In genomic region chr11:65652511-65653228, GRCh38 we compare ENCODE assay signal across 1 cellular context.
TF ChIP-seq lines count a peak whose summit lies in the region.

No MANE protein-coding gene starts in this region.

TF ChIP-seq in K562, 482 proteins besides CTCF, POLR2A, EP300 and RAD21 (continued from another document and continues in another):
- TF ChIP-seq FOXA3 (CRISPR knock-in tag; conservative IDR thresholded peaks at IDR 0.05 in 1 of 2, IDR thresholded peaks at IDR 0.05 in 1 of 2) (no peak), CGGBP1 (CRISPR knock-in tag; IDR thresholded peaks at IDR 0.05) (peak; percentile 51; the same call in 1 of the 2 replicates), HMGXB4 (CRISPR knock-in tag; IDR thresholded peaks at IDR 0.05) (0 out of 2 replicates have a peak, but pooled peaks have one; percentile 55), HOMEZ (CRISPR knock-in tag; IDR thresholded peaks at IDR 0.05) (no peak), CCNT2 (IDR thresholded peaks at IDR 0.05; ENCODE audit: borderline replicate concordance, extremely low read depth, insufficient read length, low read depth, low read length) (peak; percentile 92), ASH1L (IDR thresholded peaks at IDR 0.05; ENCODE audit: borderline replicate concordance, low read depth, partially characterized antibody) (no peak), MYBL2 (IDR thresholded peaks at IDR 0.05; ENCODE audit: low read depth) (no peak), MYBL2 (CRISPR knock-in tag; IDR thresholded peaks at IDR 0.05; ENCODE audit: borderline replicate concordance) (no peak), PHB (CRISPR knock-in tag; IDR thresholded peaks at IDR 0.05) (no peak), GATA2 (CRISPR knock-in tag; IDR thresholded peaks at IDR 0.05) (no peak), ELF4 (CRISPR knock-in tag; IDR thresholded peaks at IDR 0.05) (peak; percentile 8; the same call in 1 of the 2 replicates), FOXK1 (CRISPR knock-in tag; IDR thresholded peaks at IDR 0.05; ENCODE audit: borderline replicate concordance) (0 out of 2 replicates have a peak, but pooled peaks have one; percentile 14), ATF7 (IDR thresholded peaks at IDR 0.05) (peak; percentile 82), POLR2H (tag; IDR thresholded peaks at IDR 0.05; ENCODE audit: low read depth) (peak; percentile 81), ZNF197 (CRISPR knock-in tag; IDR thresholded peaks at IDR 0.05; ENCODE audit: low read depth) (no peak), ATF1 (CRISPR knock-in tag; IDR thresholded peaks at IDR 0.05) (no peak), ATF1 (tag; IDR thresholded peaks at IDR 0.05) (peak; percentile 68), SOX6 (IDR thresholded peaks at IDR 0.05) (peak; percentile 65; the same call in 1 of the 2 replicates), SPI1 (IDR thresholded peaks at IDR 0.05; ENCODE audit: borderline replicate concordance, low read depth, low read length) (peak; percentile 65), E4F1 (CRISPR knock-in tag; IDR thresholded peaks at IDR 0.05; ENCODE audit: borderline replicate concordance) (no peak), MTA3 (IDR thresholded peaks at IDR 0.05; ENCODE audit: borderline replicate concordance) (0 out of 2 replicates have a peak, but pooled peaks have one; percentile 70), ELF2 (CRISPR knock-in tag; IDR thresholded peaks at IDR 0.05) (peak; percentile 91), KDM2B (CRISPR knock-in tag; IDR thresholded peaks at IDR 0.05) (0 out of 2 replicates have a peak, but pooled peaks have one; percentile 70), ZNF511 (CRISPR knock-in tag; IDR thresholded peaks at IDR 0.05) (no peak), ZBTB7A (IDR thresholded peaks at IDR 0.05; ENCODE audit: borderline replicate concordance, control insufficient read depth, low read depth, low read length) (peak; percentile 63; the same call in 1 of the 2 replicates), KLF6 (CRISPR knock-in tag; IDR thresholded peaks at IDR 0.05; ENCODE audit: borderline replicate concordance) (no peak), GMEB1 (CRISPR knock-in tag; IDR thresholded peaks at IDR 0.05) (0 out of 2 replicates have a peak, but pooled peaks have one; percentile 24), ELK1 (CRISPR knock-in tag; IDR thresholded peaks at IDR 0.05) (no peak), POLR2B (IDR thresholded peaks at IDR 0.05; ENCODE audit: low read depth, partially characterized antibody) (peak; percentile 90), CTCFL (IDR thresholded peaks at IDR 0.05; ENCODE audit: borderline replicate concordance, insufficient read depth, low read depth, low read length, poor library complexity, severe bottlenecking) (no peak), ZKSCAN1 (IDR thresholded peaks at IDR 0.05; ENCODE audit: low read depth, low read length) (no peak), GTF2A2 (tag; IDR thresholded peaks at IDR 0.05) (no peak), FOXP1 (CRISPR knock-in tag; IDR thresholded peaks at IDR 0.05) (no peak), CSDE1 (IDR thresholded peaks at IDR 0.05) (no peak), HDAC6 (IDR thresholded peaks at IDR 0.05; ENCODE audit: low read depth, low read length) (0 out of 2 replicates have a peak, but pooled peaks have one; percentile 44), BCOR (IDR thresholded peaks at IDR 0.05) (peak; percentile 43; the same call in 1 of the 2 replicates), NFIC (IDR thresholded peaks at IDR 0.05) (peak; percentile 95), ETV1 (tag; conservative IDR thresholded peaks at IDR 0.05; ENCODE audit: low read depth) (peak; percentile 75), PHF20 (IDR thresholded peaks at IDR 0.05; ENCODE audit: partially characterized antibody) (peak; percentile 42), ZNF384 (IDR thresholded peaks at IDR 0.05; ENCODE audit: low read depth, low read length) (no peak), TBP (optimal IDR thresholded peaks at IDR 0.05; ENCODE audit: low read depth, low read length) (peak; percentile 25), NR3C1 (CRISPR knock-in tag; IDR thresholded peaks at IDR 0.05) (no peak), NCOA1 (IDR thresholded peaks at IDR 0.05; ENCODE audit: low read depth) (peak; percentile 61; the same call in 1 of the 2 replicates), SAP30 (IDR thresholded peaks at IDR 0.05; ENCODE audit: borderline replicate concordance, insufficient read depth, low read depth, low read length, poor library complexity, severe bottlenecking) (peak; percentile 25), SMARCE1 (IDR thresholded peaks at IDR 0.05) (no peak), TEAD4 (IDR thresholded peaks at IDR 0.05; ENCODE audit: low read length) (no peak), TEAD4 (CRISPR knock-in tag; IDR thresholded peaks at IDR 0.05; ENCODE audit: borderline replicate concordance) (no peak), ILF3 (IDR thresholded peaks at IDR 0.05; ENCODE audit: borderline replicate concordance) (no peak; the same call in 1 of the 2 replicates), ZNF143 (CRISPR knock-in tag; IDR thresholded peaks at IDR 0.05) (no peak), TSC22D4 (tag; IDR thresholded peaks at IDR 0.05) (no peak), SIN3B (IDR thresholded peaks at IDR 0.05; ENCODE audit: low read depth) (peak; percentile 54; the same call in 1 of the 2 replicates), HLTF (IDR thresholded peaks at IDR 0.05) (peak; percentile 41; the same call in 1 of the 2 replicates), RNF2 (IDR thresholded peaks at IDR 0.05) (0 out of 2 replicates have a peak, but pooled peaks have one; percentile 1), SRF (CRISPR knock-in tag; IDR thresholded peaks at IDR 0.05) (peak in 1 of 2 experiments; percentile 46; a peak in 2 of 4 replicates), E2F1 (CRISPR knock-in tag; IDR thresholded peaks at IDR 0.05) (peak; percentile 74), TRIM28 (IDR thresholded peaks at IDR 0.05) (no peak)
- TF ChIP-seq, protein P1, sequence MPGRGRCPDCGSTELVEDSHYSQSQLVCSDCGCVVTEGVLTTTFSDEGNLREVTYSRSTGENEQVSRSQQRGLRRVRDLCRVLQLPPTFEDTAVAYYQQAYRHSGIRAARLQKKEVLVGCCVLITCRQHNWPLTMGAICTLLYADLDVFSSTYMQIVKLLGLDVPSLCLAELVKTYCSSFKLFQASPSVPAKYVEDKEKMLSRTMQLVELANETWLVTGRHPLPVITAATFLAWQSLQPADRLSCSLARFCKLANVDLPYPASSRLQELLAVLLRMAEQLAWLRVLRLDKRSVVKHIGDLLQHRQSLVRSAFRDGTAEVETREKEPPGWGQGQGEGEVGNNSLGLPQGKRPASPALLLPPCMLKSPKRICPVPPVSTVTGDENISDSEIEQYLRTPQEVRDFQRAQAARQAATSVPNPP (IDR thresholded peaks at IDR 0.05; ENCODE audit: borderline replicate concordance, insufficient read depth, insufficient read length), result no peak
- TF ChIP-seq, protein P2, sequence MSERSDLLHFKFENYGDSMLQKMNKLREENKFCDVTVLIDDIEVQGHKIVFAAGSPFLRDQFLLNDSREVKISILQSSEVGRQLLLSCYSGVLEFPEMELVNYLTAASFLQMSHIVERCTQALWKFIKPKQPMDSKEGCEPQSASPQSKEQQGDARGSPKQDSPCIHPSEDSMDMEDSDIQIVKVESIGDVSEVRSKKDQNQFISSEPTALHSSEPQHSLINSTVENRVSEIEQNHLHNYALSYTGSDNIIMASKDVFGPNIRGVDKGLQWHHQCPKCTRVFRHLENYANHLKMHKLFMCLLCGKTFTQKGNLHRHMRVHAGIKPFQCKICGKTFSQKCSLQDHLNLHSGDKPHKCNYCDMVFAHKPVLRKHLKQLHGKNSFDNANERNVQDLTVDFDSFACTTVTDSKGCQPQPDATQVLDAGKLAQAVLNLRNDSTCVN (CRISPR knock-in tag; IDR thresholded peaks at IDR 0.05), result no peak
